1 cellular context compared by ENCODE assay signal in genomic region chr7:27314111-27314510, GRCh38.
TF ChIP-seq lines count a peak whose summit lies in the region.

No MANE protein-coding gene starts in this region.

TF ChIP-seq in GM23338, 12 proteins besides CTCF, POLR2A, EP300 and RAD21 (continued from another document):
- TF ChIP-seq, protein P1, sequence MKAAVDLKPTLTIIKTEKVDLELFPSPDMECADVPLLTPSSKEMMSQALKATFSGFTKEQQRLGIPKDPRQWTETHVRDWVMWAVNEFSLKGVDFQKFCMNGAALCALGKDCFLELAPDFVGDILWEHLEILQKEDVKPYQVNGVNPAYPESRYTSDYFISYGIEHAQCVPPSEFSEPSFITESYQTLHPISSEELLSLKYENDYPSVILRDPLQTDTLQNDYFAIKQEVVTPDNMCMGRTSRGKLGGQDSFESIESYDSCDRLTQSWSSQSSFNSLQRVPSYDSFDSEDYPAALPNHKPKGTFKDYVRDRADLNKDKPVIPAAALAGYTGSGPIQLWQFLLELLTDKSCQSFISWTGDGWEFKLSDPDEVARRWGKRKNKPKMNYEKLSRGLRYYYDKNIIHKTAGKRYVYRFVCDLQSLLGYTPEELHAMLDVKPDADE (IDR thresholded peaks at IDR 0.05): no peak
- TF ChIP-seq STAT1 (IDR thresholded peaks at IDR 0.05; ENCODE audit: unreplicated experiment): no peak
